ENCODE assay signal across 13 cellular contexts in genomic region chr15:77580991-77581682, GRCh38. TPM values are rescaled to one million over a fixed set of nuclear protein-coding genes. Genes with fewer than 3 reads are reported as not detected.
DNase-seq lines count a peak whose midpoint lies in the region; ATAC-seq and TF ChIP-seq lines count a peak whose summit lies in the region.
"Had no signal": no experiment of that assay in that cellular context is flagged by ENCODE, and none has a peak within 500 bp of the region (broad histone marks: within the 10 kb centered on the region; RNA-seq: fewer than 3 reads in every experiment).

No MANE protein-coding gene starts in this region.

- H3K4me1 ChIP-seq in right cardiac atrium (ENCODE audit: control insufficient read depth, insufficient read depth, low read length) (no peaks in the 10 kb centered on the region), gastrocnemius medialis (no peaks in the 10 kb centered on the region)

- 76% methylated on average over 16 of the region's 16 CpGs for WGBS in right cardiac atrium

- H3K27ac ChIP-seq in VCaP (peak overlapping the region; percentile 78), right cardiac atrium (ENCODE audit: low read length) (no peak overlapping the region), gastrocnemius medialis (no peak overlapping the region)
- H3K27ac ChIP-seq: esophagus muscularis mucosa, thoracic aorta had no signal

- ATAC-seq in right cardiac atrium (peak; percentile 39 to 50), gastrocnemius medialis (peak in 1 of 2 donors; percentile 58)

- DNase-seq in MG63 = peak; percentile 90
- peak; percentile 53 to 76 (median 59) for DNase-seq in right cardiac atrium
- DNase-seq in gastrocnemius medialis = peak; percentile 7 to 47
- DNase-seq in GF-D8 (lab: John Stamatoyannopoulos, UW) = no peak
- no peak for DNase-seq in NCI-H128 (lab: John Stamatoyannopoulos, UW; ENCODE audit: unreplicated experiment)
- DNase-seq in NK-92 (lab: John Stamatoyannopoulos, UW; ENCODE audit: unreplicated experiment) = no peak
- DNase-seq in 8988T = no peak
- DNase-seq: COR-L47, NCI-H345 had no signal

- in situ Hi-C loops in gastrocnemius medialis (cut with MboI; ENCODE audit: low sequenced_read_pairs in 4 of 4) = no loop called here

- no peaks in the 10 kb centered on the region for H3K9me3 ChIP-seq in MG63
- no peaks in the 10 kb centered on the region for H3K9me3 ChIP-seq in right cardiac atrium (ENCODE audit: control insufficient read depth, low read length)
- no peaks in the 10 kb centered on the region for H3K9me3 ChIP-seq in gastrocnemius medialis
- H3K9me3 ChIP-seq: esophagus muscularis mucosa, thoracic aorta had no signal

- H3K36me3 ChIP-seq in MG63 (no peaks in the 10 kb centered on the region), gastrocnemius medialis (no peaks in the 10 kb centered on the region)
- H3K36me3 ChIP-seq: esophagus muscularis mucosa, thoracic aorta had no signal

- H3K4me3 ChIP-seq in MG63 = no peak overlapping the region
- no peak overlapping the region for H3K4me3 ChIP-seq in right cardiac atrium (ENCODE audit: low read length)
- no peak overlapping the region for H3K4me3 ChIP-seq in gastrocnemius medialis
- H3K4me3 ChIP-seq: esophagus muscularis mucosa, thoracic aorta had no signal

- TF ChIP-seq CTCF in VCaP (conservative IDR thresholded peaks at IDR 0.05) = no peak
- no peak for TF ChIP-seq CTCF in gastrocnemius medialis (IDR thresholded peaks at IDR 0.05 in 4 of 5, conservative IDR thresholded peaks at IDR 0.05 in 1 of 5)

- intact Hi-C loops in right cardiac atrium (cut with DNase I) (no loop called here), gastrocnemius medialis (cut with DNase I; ENCODE audit: low total_unique reads) (no loop called here)

- H3K27me3 ChIP-seq in MG63 (no peaks in the 10 kb centered on the region), right cardiac atrium (ENCODE audit: control insufficient read depth, insufficient read depth) (no peaks in the 10 kb centered on the region), gastrocnemius medialis (no peaks in the 10 kb centered on the region)

- TF ChIP-seq POLR2A in gastrocnemius medialis (IDR thresholded peaks at IDR 0.05) = no peak

RNA-seq across cellular contexts. Expression of gene LINGO1, which starts 51.6 kb away (rescaled TPM):
- total RNA-seq in MG63 (2014; rRNA removed; shearing (Covaris generic); ENCODE audit: low replicate concordance) = 0.44 TPM in 1 of 2 replicates, not detected in the other
- total RNA-seq in right cardiac atrium = 10 to 100 TPM in 1 of 4 donors, 1 to 10 TPM in 3; 5.7 to 12.1 (median 8.6) TPM
- polyA plus RNA-seq in right cardiac atrium = 5.1 TPM
- 10 to 100 TPM in 1 of 4 donors, under 1 TPM in 1, not detected in 2; 0.94 to 12.8 TPM for total RNA-seq in gastrocnemius medialis
- total RNA-seq: RPMI7951 had no signal

Comparison
In these comparisons a context has a peak if more than half of its experiments do, and no peak if none do; other contexts are left out.
1. DNase-seq: peak in MG63 (single experiment), right cardiac atrium (3 of 3) and gastrocnemius medialis (2 of 2); none in GF-D8 (single experiment), NCI-H128 (single experiment), NK-92 (single experiment) and 8988T (single experiment).